In genomic region chr17:65231662-65232335, GRCh38 we compare ENCODE assay signal across 8 cellular contexts.
DNase-seq lines count a peak whose midpoint lies in the region; ATAC-seq and TF ChIP-seq lines count a peak whose summit lies in the region.

No MANE protein-coding gene starts in this region.

- H3K79me2 ChIP-seq in DOHH2 (ENCODE audit: control insufficient read depth, low read length) = no peaks in the 10 kb centered on the region

- intact Hi-C loops in activated CD4-positive, alpha-beta T cell treated with anti-CD3 and anti-CD28 coated beads, Interleukin-2, amount 10 ng/mL, durations not matched to agents 24 days and 14 days (cut with micrococcal nuclease) = loop anchor here (1.0 to 5.0 kb wide), 4 partner anchors 63 to 934 kb away; no protein-coding TSS in a partner anchor

- H3K4me3 ChIP-seq in DOHH2 (ENCODE audit: low read length) = no peak overlapping the region
- H3K4me3 ChIP-seq in thoracic aorta = no peak overlapping the region

- no peaks in the 10 kb centered on the region for H3K36me3 Mint-ChIP-seq in HFFc6 (ENCODE audit: low read depth)
- H3K36me3 Mint-ChIP-seq in activated CD4-positive, alpha-beta T cell treated with anti-CD3 and anti-CD28 coated beads, Interleukin-2, amount 10 ng/mL, durations not matched to agents 24 days and 14 days (ENCODE audit: low read depth) = no peaks in the 10 kb centered on the region

- peak; percentile 90 for DNase-seq in HFFc6
- peak; percentile 38 for DNase-seq in NCI-H345 treated with DMSO at 0.1 percent for 48 hours (lab: John Stamatoyannopoulos, UW; ENCODE audit: unreplicated experiment)
- peak; percentile 88 for DNase-seq in activated CD4-positive, alpha-beta T cell treated with anti-CD3 and anti-CD28 coated beads, Interleukin-2, amount 10 ng/mL, durations not matched to agents 24 days and 14 days
- DNase-seq in epithelial cell of prostate (ENCODE audit: low read depth, low spot score) = peak; percentile 43
- DNase-seq in myocyte (ENCODE audit: low read depth) = peak; percentile 89
- DNase-seq in thoracic aorta (ENCODE audit: low spot score) = no peak
- DNase-seq in NCI-H187 treated with DMSO at 0.1 percent for 48 hours (lab: John Stamatoyannopoulos, UW) = no peak

- TF ChIP-seq CTCF in DOHH2 (IDR thresholded peaks at IDR 0.05; ENCODE audit: low read depth, low read length, poor library complexity, severe bottlenecking) = peak; percentile 79
- peak; percentile 82 for TF ChIP-seq CTCF in HFFc6 (IDR thresholded peaks at IDR 0.05)
- TF ChIP-seq CTCF in thoracic aorta (IDR thresholded peaks at IDR 0.05) = peak; percentile 60

- peak overlapping the region; percentile 78 for H3K27ac Mint-ChIP-seq in HFFc6
- peak overlapping the region; percentile 75 for H3K27ac Mint-ChIP-seq in activated CD4-positive, alpha-beta T cell treated with anti-CD3 and anti-CD28 coated beads, Interleukin-2, amount 10 ng/mL, durations not matched to agents 24 days and 14 days

- H3K4me2 ChIP-seq in DOHH2 (ENCODE audit: low read length) = no peak overlapping the region

- H3K27me3 Mint-ChIP-seq in HFFc6 (ENCODE audit: insufficient read depth) = peaks cover 7% of the 10 kb centered on the region
- peaks cover 23% of the 10 kb centered on the region for H3K27me3 Mint-ChIP-seq in activated CD4-positive, alpha-beta T cell treated with anti-CD3 and anti-CD28 coated beads, Interleukin-2, amount 10 ng/mL, durations not matched to agents 24 days and 14 days

- H3K36me3 ChIP-seq in DOHH2 (ENCODE audit: control insufficient read depth, low read length) (no peaks in the 10 kb centered on the region), thoracic aorta (no peaks in the 10 kb centered on the region)

- H3K4me1 ChIP-seq in DOHH2 (ENCODE audit: control insufficient read depth, low read length) = 0 out of 2 replicates have a peak, but pooled peaks cover 3% of the 10 kb centered on the region
- H3K4me1 ChIP-seq in thoracic aorta (ENCODE audit: control insufficient read depth in 1 of 2, low read depth in 2 of 2) = no peaks in the 10 kb centered on the region

- H4K20me1 ChIP-seq in DOHH2 (ENCODE audit: control insufficient read depth, insufficient read depth, low read depth, low read length) = no peaks in the 10 kb centered on the region

- H3F3A ChIP-seq in DOHH2 (ENCODE audit: control insufficient read depth, insufficient read depth) = no peaks in the 10 kb centered on the region

- no peaks in the 10 kb centered on the region for H3K9me2 ChIP-seq in DOHH2 (replicated peaks; ENCODE audit: control insufficient read depth, low read length)

- H3K4me3 Mint-ChIP-seq in HFFc6 = no peak overlapping the region
- H3K4me3 Mint-ChIP-seq in activated CD4-positive, alpha-beta T cell treated with anti-CD3 and anti-CD28 coated beads, Interleukin-2, amount 10 ng/mL, durations not matched to agents 24 days and 14 days = no peak overlapping the region

- no peaks in the 10 kb centered on the region; the same call in 1 of the 2 replicates for H3K9me3 Mint-ChIP-seq in HFFc6
- no peaks in the 10 kb centered on the region for H3K9me3 Mint-ChIP-seq in activated CD4-positive, alpha-beta T cell treated with anti-CD3 and anti-CD28 coated beads, Interleukin-2, amount 10 ng/mL, durations not matched to agents 24 days and 14 days

- H3K4me1 Mint-ChIP-seq in HFFc6 (ENCODE audit: low read depth) = peaks cover 61% of the 10 kb centered on the region
- H3K4me1 Mint-ChIP-seq in activated CD4-positive, alpha-beta T cell treated with anti-CD3 and anti-CD28 coated beads, Interleukin-2, amount 10 ng/mL, durations not matched to agents 24 days and 14 days = peaks cover 31% of the 10 kb centered on the region

- H3K9me3 ChIP-seq in DOHH2 (ENCODE audit: control insufficient read depth, insufficient read depth, low read length) = no peaks in the 10 kb centered on the region
- H3K9me3 ChIP-seq in thoracic aorta = no peaks in the 10 kb centered on the region

- H3K27ac ChIP-seq in DOHH2 (ENCODE audit: low read depth, low read length) (no peak overlapping the region), epithelial cell of prostate (no peak overlapping the region), thoracic aorta (no peak overlapping the region)

- ATAC-seq in thoracic aorta (ENCODE audit: insufficient number of reproducible peaks, low FRiP score, low read depth) = no peak

- H3K27me3 ChIP-seq in DOHH2 (ENCODE audit: control insufficient read depth, low read length) (peaks cover 3% of the 10 kb centered on the region; the same call in 1 of the 2 replicates), thoracic aorta (replicated peaks; ENCODE audit: insufficient read depth) (no peaks in the 10 kb centered on the region)

Comparison
In these comparisons a context has a peak if more than half of its experiments do, and no peak if none do; other contexts are left out.
1. DNase-seq: peak in HFFc6 (single experiment), NCI-H345 treated with DMSO at 0.1 percent for 48 hours (single experiment), activated CD4-positive, alpha-beta T cell treated with anti-CD3 and anti-CD28 coated beads, Interleukin-2, amount 10 ng/mL, durations not matched to agents 24 days and 14 days (single experiment), epithelial cell of prostate (single experiment) and myocyte (single experiment); none in thoracic aorta (single experiment) and NCI-H187 treated with DMSO at 0.1 percent for 48 hours (single experiment).
2. Peak in every context shown above with its lines, with median percentiles within 50 percentile points of each other: CTCF ChIP-seq.